Comparison of ENCODE assay signal across 13 cellular contexts in genomic region chr3:100928638-100929428, GRCh38.
DNase-seq lines count a peak whose midpoint lies in the region; ATAC-seq and TF ChIP-seq lines count a peak whose summit lies in the region.
"Had no signal": no experiment of that assay in that cellular context is flagged by ENCODE, and none has a peak within 500 bp of the region (broad histone marks: within the 10 kb centered on the region; RNA-seq: fewer than 3 reads in every experiment).

No MANE protein-coding gene starts in this region.

- no peaks in the 10 kb centered on the region for H3K79me1 ChIP-seq in trophoblast cell (ENCODE audit: low read length)

- H2AK5ac ChIP-seq in trophoblast cell (ENCODE audit: low read length), result no peak overlapping the region

- no peaks in the 10 kb centered on the region for H3K79me2 ChIP-seq in trophoblast cell (ENCODE audit: control insufficient read depth, insufficient read depth, low read length, poor library complexity)

- no peak overlapping the region for H3K4ac ChIP-seq in trophoblast cell (ENCODE audit: low read depth, low read length)

- H3K4me1 ChIP-seq in tibial artery, result peaks cover 0 to 16% (median 3%) of the 10 kb centered on the region in 4 donors
- H3K4me1 ChIP-seq in trophoblast cell (ENCODE audit: control insufficient read depth in 1 of 2, insufficient read depth in 2 of 2, low read length in 2 of 2), result no peaks in the 10 kb centered on the region

- H2BK12ac ChIP-seq in trophoblast cell (ENCODE audit: low read length), result no peak overlapping the region

- no peak overlapping the region for H4K91ac ChIP-seq in trophoblast cell (ENCODE audit: low read depth, low read length)

- H3K4me2 ChIP-seq in trophoblast cell (ENCODE audit: low read length), result no peak overlapping the region

- TF ChIP-seq CTCF in tibial artery (IDR thresholded peaks at IDR 0.05), result no peak

- H4K8ac ChIP-seq in trophoblast cell (ENCODE audit: low read depth, low read length), result no peak overlapping the region

- peak overlapping the region; percentile 69 to 75 for H3K27ac ChIP-seq in tibial artery
- no peak overlapping the region for H3K27ac ChIP-seq in trophoblast cell (ENCODE audit: low read depth, low read length)
- H3K27ac ChIP-seq: dorsolateral prefrontal cortex had no signal

- H3K14ac ChIP-seq in trophoblast cell (ENCODE audit: low read length), result no peak overlapping the region

- DNase-seq in HS-27A (ENCODE audit: low read depth) (peak; percentile 77), brain pericyte (ENCODE audit: low read depth, low spot score) (peak; percentile 12), left ventricle myocardium superior (no peak), tibial artery (no peak), T-helper 9 cell (no peak), trophoblast cell (no peak)
- DNase-seq: activated CD4-positive, alpha-beta T cell treated with anti-CD3 and anti-CD28 coated beads, Interleukin-2, amount 10 ng/mL, durations not matched to agents 24 days and 14 days; DMS 273 treated with DMSO at 0.1 percent for 48 hours; dorsolateral prefrontal cortex; hippocampal formation; KBM-7; NCI-H187 treated with DMSO at 0.1 percent for 48 hours had no signal

- no peaks in the 10 kb centered on the region for H3K27me3 ChIP-seq in tibial artery
- H3K27me3 ChIP-seq in trophoblast cell (ENCODE audit: insufficient read depth, low read length), result no peaks in the 10 kb centered on the region

- WGBS in trophoblast cell (ENCODE audit: extremely low coverage, insufficient coverage, insufficient read length), result no CpG with 5 or more reads among the region's 6 CpGs

- H3K18ac ChIP-seq in trophoblast cell (ENCODE audit: low read length), result no peak overlapping the region

- no peak overlapping the region for H2BK5ac ChIP-seq in trophoblast cell (ENCODE audit: low read depth, low read length, poor library complexity)

- H3K4me3 ChIP-seq in tibial artery (no peak overlapping the region), trophoblast cell (ENCODE audit: low read depth, low read length) (no peak overlapping the region)
- H3K4me3 ChIP-seq: dorsolateral prefrontal cortex had no signal

- no peak overlapping the region for H3K9ac ChIP-seq in trophoblast cell (ENCODE audit: low read length)

- no peak overlapping the region for H2AFZ ChIP-seq in trophoblast cell (ENCODE audit: insufficient read depth, low read length, poor library complexity)

- H3K9me3 ChIP-seq in tibial artery (no peaks in the 10 kb centered on the region), trophoblast cell (ENCODE audit: insufficient read depth, low read depth, low read length) (no peaks in the 10 kb centered on the region)

- H3K23ac ChIP-seq in trophoblast cell (ENCODE audit: low read length), result no peak overlapping the region

- H3K36me3 ChIP-seq in tibial artery, result no peaks in the 10 kb centered on the region
- no peaks in the 10 kb centered on the region for H3K36me3 ChIP-seq in trophoblast cell (ENCODE audit: control insufficient read depth in 1 of 2, insufficient read depth in 2 of 2, low read length in 2 of 2)

- no peak overlapping the region for H2BK120ac ChIP-seq in trophoblast cell (ENCODE audit: insufficient read depth, low read length, poor library complexity)

- ATAC-seq in left ventricle myocardium superior (peak; percentile 86), HG03175 (IDR thresholded peaks at IDR 0.05; ENCODE audit: unreplicated experiment) (no peak)

- H4K12ac ChIP-seq in trophoblast cell (ENCODE audit: low read depth, low read length), result no peak overlapping the region

- intact Hi-C loops in left ventricle myocardium superior (cut with micrococcal nuclease), result no loop called here
- intact Hi-C loops in tibial artery (cut with DNase I; ENCODE audit: low total_unique reads), result no loop called here

Comparison
In these comparisons a context has a peak if more than half of its experiments do, and no peak if none do; other contexts are left out.
1. DNase-seq: peak in HS-27A (single experiment) and brain pericyte (single experiment); none in left ventricle myocardium superior (single experiment), tibial artery (0 of 2), T-helper 9 cell (single experiment) and trophoblast cell (0 of 2).